ENCODE assay signal across 19 cellular contexts in the genomic region with DNA sequence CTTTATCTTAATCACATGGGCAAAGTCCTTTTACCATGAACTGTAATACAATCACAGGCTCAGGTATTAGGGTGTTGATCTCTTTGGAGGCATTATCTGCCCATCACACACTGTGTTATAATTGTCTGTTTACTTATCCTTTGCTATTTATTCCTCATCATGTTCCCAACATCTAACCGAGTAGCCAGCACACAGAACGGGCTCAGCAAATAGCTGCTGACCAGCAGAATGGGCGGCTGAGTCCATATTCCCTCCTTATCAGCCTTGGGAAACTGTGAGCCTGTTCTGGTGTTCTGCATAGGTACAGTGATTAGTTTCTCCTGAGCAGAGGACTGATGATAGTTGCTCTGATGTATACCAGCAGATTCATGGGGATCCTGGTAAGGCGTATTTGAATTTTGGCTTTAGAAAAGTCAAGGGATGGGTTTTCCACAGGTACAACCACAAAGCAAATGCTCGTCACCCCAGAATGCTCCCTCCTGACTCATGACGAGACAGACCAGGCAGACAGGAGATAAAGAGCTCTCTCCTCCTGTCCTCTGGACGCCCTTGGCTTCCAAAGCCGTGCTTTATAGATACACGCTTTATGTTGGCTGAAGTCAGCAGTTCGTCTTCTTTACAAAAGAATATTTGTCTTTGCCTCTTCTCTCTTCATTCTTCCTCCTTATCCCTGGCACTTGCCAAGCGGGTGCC.
A peak's percentile ranks its signal among the peaks of the same experiment; 100 is the strongest.
DNase-seq lines count a peak whose midpoint lies in the region; ATAC-seq and TF ChIP-seq lines count a peak whose summit lies in the region.
"Had no signal": no experiment of that assay in that cellular context is flagged by ENCODE, and none has a peak within 500 bp of the region (broad histone marks: within the 10 kb centered on the region; RNA-seq: fewer than 3 reads in every experiment).

No MANE protein-coding gene starts in this region.

- TF ChIP-seq CTCF in LNCaP clone FGC (IDR thresholded peaks at IDR 0.05; ENCODE audit: control insufficient read depth, extremely low read depth, insufficient read depth) (no peak), brain (conservative IDR thresholded peaks at IDR 0.05) (no peak), mesothelial cell of epicardium (IDR thresholded peaks at IDR 0.05; ENCODE audit: unreplicated experiment) (no peak), smooth muscle cell (IDR thresholded peaks at IDR 0.05; ENCODE audit: borderline replicate concordance, insufficient read depth, poor library complexity, severe bottlenecking) (no peak)

- H3K4me3 Mint-ChIP-seq in brain (no peak overlapping the region), mesothelial cell of epicardium (no peak overlapping the region)
- H3K4me3 Mint-ChIP-seq: B cell; CD8-positive, alpha-beta T cell; H9 had no signal

- H3K9me3 Mint-ChIP-seq in brain = peaks cover 0 to 16% (median 2%) of the 10 kb centered on the region in 5 experiments
- H3K9me3 Mint-ChIP-seq in mesothelial cell of epicardium = no peaks in the 10 kb centered on the region
- H3K9me3 Mint-ChIP-seq: CD8-positive, alpha-beta T cell had no signal

- H3K4me2 ChIP-seq in smooth muscle cell = peak overlapping the region; percentile 72

- no peaks in the 10 kb centered on the region for H3K27me3 ChIP-seq in smooth muscle cell (ENCODE audit: low read depth)

- H3K4me1 ChIP-seq in smooth muscle cell (ENCODE audit: low read depth) = peaks cover 6% of the 10 kb centered on the region

- DNase-seq in LNCaP clone FGC (ENCODE audit: low read depth) (peak; percentile 42), mesothelial cell of epicardium (ENCODE audit: low spot score in 2 of 2, unreplicated experiment in 2 of 2) (no peak), smooth muscle cell (lab: John Stamatoyannopoulos, UW; ENCODE audit: unreplicated experiment) (no peak), amniotic stem cell (lab: John Stamatoyannopoulos, UW) (no peak)
- DNase-seq: CD8-positive, alpha-beta T cell; DMS79; H9; Kasumi-1; NCI-H1105 treated with DMSO at 0.1 percent for 48 hours; NCI-H187; NCI-H2171 treated with DMSO at 0.1 percent for 48 hours; NCI-H446 treated with DMSO at 0.1 percent for 48 hours; NCI-H774; PC-3 had no signal

- peaks cover 6% of the 10 kb centered on the region for H3K27me3 Mint-ChIP-seq in brain
- peaks cover 6% of the 10 kb centered on the region for H3K27me3 Mint-ChIP-seq in mesothelial cell of epicardium (ENCODE audit: low read depth)

- H3K9me3 ChIP-seq in smooth muscle cell (replicated peaks; ENCODE audit: low read depth) = no peaks in the 10 kb centered on the region

- no peaks in the 10 kb centered on the region for H3K79me2 ChIP-seq in smooth muscle cell (ENCODE audit: low read depth)

- WGBS in smooth muscle cell (ENCODE audit: low lambda C conversion rate) = 48% methylated on average over 11 of the region's 11 CpGs

- peak overlapping the region; percentile 72 for H3K27ac ChIP-seq in smooth muscle cell (ENCODE audit: low read depth)

- no peaks in the 10 kb centered on the region for H3F3A ChIP-seq in smooth muscle cell (ENCODE audit: low read depth)

- H3K36me3 Mint-ChIP-seq in brain (no peaks in the 10 kb centered on the region), mesothelial cell of epicardium (no peaks in the 10 kb centered on the region)
- H3K36me3 Mint-ChIP-seq: CD8-positive, alpha-beta T cell; IgD-negative memory B cell had no signal

- no peaks in the 10 kb centered on the region for H3K36me3 ChIP-seq in smooth muscle cell (ENCODE audit: low read depth)

- H2AFZ ChIP-seq in smooth muscle cell (ENCODE audit: low read depth) = no peak overlapping the region

- H3K4me3 ChIP-seq in LNCaP clone FGC (ENCODE audit: low read depth, low read length) (no peak overlapping the region), smooth muscle cell (peak overlapping the region; percentile 25)

- no peak for ATAC-seq in GM19455 (IDR thresholded peaks at IDR 0.05; ENCODE audit: unreplicated experiment)
- ATAC-seq in HG02840 (IDR thresholded peaks at IDR 0.05; ENCODE audit: low FRiP score, unreplicated experiment) = no peak
- ATAC-seq: CD8-positive, alpha-beta T cell; PC-3 had no signal

- peak overlapping the region in 4 of 5 experiments; percentile 12 to 77 (median 44) for H3K27ac Mint-ChIP-seq in brain
- peak overlapping the region; percentile 92 for H3K27ac Mint-ChIP-seq in mesothelial cell of epicardium
- H3K27ac Mint-ChIP-seq: B cell; CD8-positive, alpha-beta T cell had no signal

- no peaks in the 10 kb centered on the region for H4K20me1 ChIP-seq in smooth muscle cell (ENCODE audit: low read depth)

- H3K4me1 Mint-ChIP-seq in brain (peaks cover 69% of the 10 kb centered on the region), mesothelial cell of epicardium (peaks cover 42% of the 10 kb centered on the region)
- H3K4me1 Mint-ChIP-seq: B cell, IgD-negative memory B cell had no signal

- peak overlapping the region; percentile 37 for H3K9ac ChIP-seq in smooth muscle cell (ENCODE audit: low read depth)
